In the genomic region with DNA sequence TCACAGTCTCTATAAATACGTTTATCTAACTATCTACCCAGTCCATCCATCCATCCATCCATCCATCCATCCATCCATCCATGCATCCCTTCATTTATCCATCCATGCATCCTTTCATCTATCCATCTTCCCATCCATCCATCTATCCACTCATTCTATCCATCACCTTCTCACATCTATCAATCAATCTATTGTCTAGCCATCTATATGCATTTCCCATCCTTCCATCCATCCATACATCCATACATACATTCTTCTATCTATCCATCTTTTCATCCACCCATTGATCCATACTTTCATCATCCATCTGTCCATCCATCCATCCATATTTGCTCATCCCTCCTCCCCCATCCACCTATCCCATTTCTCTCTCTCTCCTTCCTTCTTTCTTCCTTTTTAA, we compare ENCODE assay signal across 20 cellular contexts. TPM values are rescaled to one million over a fixed set of nuclear protein-coding genes. Genes with fewer than 3 reads are reported as not detected.
DNase-seq lines count a peak whose midpoint lies in the region; ATAC-seq, FAIRE-seq and TF ChIP-seq lines count a peak whose summit lies in the region.
"Had no signal": no experiment of that assay in that cellular context is flagged by ENCODE, and none has a peak within 500 bp of the region (broad histone marks: within the 10 kb centered on the region; RNA-seq: fewer than 3 reads in every experiment).

No MANE protein-coding gene starts in this region.

- H3K27me3 ChIP-seq in K562 (ENCODE audit: control insufficient read depth in 2 of 2, insufficient read depth in 2 of 2, low read length in 2 of 2) (peaks cover 11 to 34% of the 10 kb centered on the region in 2 experiments; a peak in 4 of 5 replicates), prostate gland (replicated peaks; ENCODE audit: insufficient read depth) (peaks cover 2% of the 10 kb centered on the region)
- H3K27me3 ChIP-seq: BLaER1 had no signal

- H3K4me1 ChIP-seq in HEK293 (ENCODE audit: control insufficient read depth, insufficient read depth, low read length) (no peaks in the 10 kb centered on the region), K562 (replicated peaks in 1 of 2; ENCODE audit: control insufficient read depth in 2 of 2, insufficient read depth in 2 of 2, low read length in 2 of 2) (no peaks in the 10 kb centered on the region; a peak in 1 of 5 replicates), prostate gland (replicated peaks) (no peaks in the 10 kb centered on the region)
- H3K4me1 ChIP-seq: BE2C, BLaER1 had no signal

- TF ChIP-seq POLR2A in K562 (conservative IDR thresholded peaks at IDR 0.05) (no peak), prostate gland (IDR thresholded peaks at IDR 0.05) (no peak)

- H3K4me2 ChIP-seq in K562 (ENCODE audit: insufficient read depth, low read length) = no peak overlapping the region
- H3K4me2 ChIP-seq: BLaER1 had no signal

- TF ChIP-seq CTCF in D721Med (IDR thresholded peaks at IDR 0.05; ENCODE audit: insufficient read depth, missing control alignments) = no peak
- no peak for TF ChIP-seq CTCF in HEK293 (tag by site-specific recombination; IDR thresholded peaks at IDR 0.05)
- TF ChIP-seq CTCF in K562 (IDR thresholded peaks at IDR 0.05 in 2 of 3, conservative IDR thresholded peaks at IDR 0.05 in 1 of 3; ENCODE audit: insufficient read depth in 2 of 3, low read depth in 1 of 3, low read length in 3 of 3) = no peak
- no peak for TF ChIP-seq CTCF in prostate gland (IDR thresholded peaks at IDR 0.05)

- no peaks in the 10 kb centered on the region for H3K9me3 ChIP-seq in HEK293 (ENCODE audit: control insufficient read depth, insufficient read depth, low read depth, low read length)
- no peaks in the 10 kb centered on the region for H3K9me3 ChIP-seq in K562 (replicated peaks; ENCODE audit: control insufficient read depth, insufficient read depth, low read depth, low read length)
- H3K9me3 ChIP-seq in prostate gland = no peaks in the 10 kb centered on the region
- H3K9me3 ChIP-seq: BE2C, BLaER1 had no signal

- H3K79me2 ChIP-seq in K562 (ENCODE audit: control insufficient read depth, insufficient read depth, low read length) = no peaks in the 10 kb centered on the region

- DNase-seq in D721Med (ENCODE audit: insufficient read length, low spot score) (no peak), K562 (ENCODE audit: extremely low read depth in 1 of 4, low spot score in 3 of 4) (no peak), prostate gland (ENCODE audit: low spot score) (no peak), sciatic nerve (ENCODE audit: low spot score) (no peak), NCI-H1436 treated with DMSO at 0.1 percent for 48 hours (lab: John Stamatoyannopoulos, UW) (no peak)
- DNase-seq: 8988T; ACHN; BE2C; C1 segment of cervical spinal cord; CD4-positive, alpha-beta memory T cell; CD4-positive, CD25-positive, alpha-beta regulatory T cell; CD8-positive, alpha-beta memory T cell; COR-L47; DMS79 treated with DMSO at 0.1 percent for 48 hours; GF-D8 had no signal

- H3K4me3 ChIP-seq in HEK293 (ENCODE audit: low read depth, low read length) (no peak overlapping the region), K562 (no peak overlapping the region), prostate gland (no peak overlapping the region)
- H3K4me3 ChIP-seq: BLaER1 had no signal

- WGBS in K562 (ENCODE audit: insufficient coverage, low coverage, missing lambda C conversion rate) = 0% methylated on average over 1 of the region's 1 CpG
- 89% methylated on average over 1 of the region's 1 CpG for WGBS in prostate gland

- no peak overlapping the region for H3K9ac ChIP-seq in K562 (ENCODE audit: insufficient read depth in 1 of 2, low read depth in 2 of 2, low read length in 2 of 2)
- H3K9ac ChIP-seq: BLaER1 had no signal

- in situ Hi-C loops in K562 (cut with MboI) = no loop called here

- no peak for TF ChIP-seq RAD21 in K562 (CRISPR knock-in tag; conservative IDR thresholded peaks at IDR 0.05 in 1 of 2, IDR thresholded peaks at IDR 0.05 in 1 of 2)

- H2AFZ ChIP-seq in K562 (ENCODE audit: low read depth, low read length) = no peak overlapping the region

- no peaks in the 10 kb centered on the region for H3K36me3 ChIP-seq in HEK293 (ENCODE audit: control insufficient read depth in 2 of 2, insufficient read depth in 1 of 2, low read length in 2 of 2)
- no peaks in the 10 kb centered on the region for H3K36me3 ChIP-seq in K562 (ENCODE audit: control insufficient read depth, insufficient read depth, low read length)
- no peaks in the 10 kb centered on the region for H3K36me3 ChIP-seq in prostate gland
- H3K36me3 ChIP-seq: BE2C, BLaER1 had no signal

- H4K20me1 ChIP-seq in K562 (replicated peaks; ENCODE audit: control insufficient read depth, insufficient read depth, low read length) = peaks cover 17% of the 10 kb centered on the region; the same call in 1 of the 2 replicates
- H4K20me1 ChIP-seq: BLaER1 had no signal

- intact Hi-C loops in K562 (cut with micrococcal nuclease) (no loop called here), prostate gland (cut with DNase I) (no loop called here), sciatic nerve (cut with DNase I) (no loop called here)

- POLR2A ChIA-PET in HEK293 (lab: Yijun Ruan, JAX) (no interaction called here), K562 (lab: Yijun Ruan, JAX) (no interaction called here)

- no TSS peak for BruUV-seq in K562 (replicated peaks; lab: Mats Ljungman, UMichigan)

- FAIRE-seq in D721Med (lab: Jason Lieb, UNC) = peak; percentile 51
- FAIRE-seq in K562 (lab: Jason Lieb, UNC) = no peak
- FAIRE-seq: A204.1, G401.6, GM12891 had no signal

- no peak overlapping the region for H3K27ac ChIP-seq in HEK293 (ENCODE audit: extremely low read depth, low read depth, low read length)
- H3K27ac ChIP-seq in K562 (ENCODE audit: extremely low read depth, low read depth, low read length) = no peak overlapping the region
- no peak overlapping the region for H3K27ac ChIP-seq in prostate gland
- H3K27ac ChIP-seq: BLaER1 had no signal

- ATAC-seq in K562 (no peak), sciatic nerve (no peak)

- CTCF ChIA-PET in HEK293 (lab: Yijun Ruan, JAX) = no interaction called here
- CTCF ChIA-PET in K562 (lab: Yijun Ruan, JAX; ENCODE audit: low intra/inter-chr PET ratio) = no interaction called here

- TF ChIP-seq EP300 in K562 (IDR thresholded peaks at IDR 0.05; ENCODE audit: low read length) = no peak

- H3K9me1 ChIP-seq in K562 (ENCODE audit: control insufficient read depth, insufficient read depth, low read length) = no peaks in the 10 kb centered on the region

TF ChIP-seq in HEK293, 187 proteins besides CTCF, POLR2A, EP300 and RAD21 (continues in another document):
- TF ChIP-seq ZNF549 (tag by site-specific recombination; IDR thresholded peaks at IDR 0.05) (no peak), ZNF658 (tag by site-specific recombination; IDR thresholded peaks at IDR 0.05) (no peak), TCF7L2 (IDR thresholded peaks at IDR 0.05; ENCODE audit: borderline replicate concordance, low read depth, low read length) (no peak), ZNF366 (tag by site-specific recombination; conservative IDR thresholded peaks at IDR 0.05) (peak; percentile 97)
- TF ChIP-seq, protein P1, sequence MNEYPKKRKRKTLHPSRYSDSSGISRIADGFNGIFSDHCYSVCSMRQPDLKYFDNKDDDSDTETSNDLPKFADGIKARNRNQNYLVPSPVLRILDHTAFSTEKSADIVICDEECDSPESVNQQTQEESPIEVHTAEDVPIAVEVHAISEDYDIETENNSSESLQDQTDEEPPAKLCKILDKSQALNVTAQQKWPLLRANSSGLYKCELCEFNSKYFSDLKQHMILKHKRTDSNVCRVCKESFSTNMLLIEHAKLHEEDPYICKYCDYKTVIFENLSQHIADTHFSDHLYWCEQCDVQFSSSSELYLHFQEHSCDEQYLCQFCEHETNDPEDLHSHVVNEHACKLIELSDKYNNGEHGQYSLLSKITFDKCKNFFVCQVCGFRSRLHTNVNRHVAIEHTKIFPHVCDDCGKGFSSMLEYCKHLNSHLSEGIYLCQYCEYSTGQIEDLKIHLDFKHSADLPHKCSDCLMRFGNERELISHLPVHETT (tag by site-specific recombination; IDR thresholded peaks at IDR 0.05) = no peak

TF ChIP-seq in K562, 482 proteins besides CTCF, POLR2A, EP300 and RAD21 (continues in another document):
- TF ChIP-seq BCOR (IDR thresholded peaks at IDR 0.05) = no peak

RNA-seq across cellular contexts. Expression of a gene that starts 51.6 kb away (rescaled TPM):
- 16.7 and 18.9 TPM in 2 replicates for total RNA-seq in K562 (2011; cell fraction: chromatin; rRNA removed; ENCODE audit: low replicate concordance)
- 11.3 and 14.2 TPM in 2 replicates for total RNA-seq in K562 (2011; cell fraction: nucleolus; rRNA removed)
- total RNA-seq in K562 (2011; cell fraction: nucleoplasm; rRNA removed) = 13.0 and 15.7 TPM in 2 replicates
- total RNA-seq in K562 (2014; rRNA removed) = 32.4 and 35.4 TPM in 2 replicates
- total RNA-seq in K562 (2014; rRNA removed; fragmentation: Illumina TruSeq; extraction: Trizol) = 39.5 TPM in 2 replicates
- total RNA-seq in K562 (2015; rRNA removed; fragmentation: Illumina TruSeq; extraction: Trizol) = 39.9 and 47.1 TPM in 2 replicates
- total RNA-seq in K562 (2021) = 48.6 and 55.1 TPM in 2 replicates
- 27.6 and 33.9 TPM in 2 replicates for polyA plus RNA-seq in K562 (2011; rRNA removed)
- 21.9 and 24.6 TPM in 2 replicates for polyA plus RNA-seq in K562 (2011; cell fraction: cytosol; rRNA removed)
- polyA plus RNA-seq in K562 (2011; cell fraction: nucleus; rRNA removed) = 16.0 and 18.0 TPM in 2 replicates
- 44.1 and 57.9 TPM in 2 replicates for polyA plus RNA-seq in K562 (2012)
- 44.2 and 51.7 TPM in 2 replicates for polyA plus RNA-seq in K562 (2014; fragmentation: Illumina TruSeq; extraction: Trizol)
- polyA plus RNA-seq in K562 (2014; fragmentation: Nextera tagmentation; extraction: Ambion mirVana) = 10 to 100 TPM; 43.6 to 85.6 TPM
- polyA plus RNA-seq in K562 (2014; rRNA removed) = 48.0 and 52.1 TPM in 2 replicates
- 36.7 and 41.5 TPM in 2 replicates for polyA minus RNA-seq in K562 (2011; rRNA and poly(A)+ RNA removed)
- polyA minus RNA-seq in K562 (2011; cell fraction: cytosol; rRNA and poly(A)+ RNA removed) = 21.9 and 23.6 TPM in 2 replicates
- 12.4 and 19.3 TPM in 2 replicates for polyA minus RNA-seq in K562 (2011; cell fraction: nucleus; rRNA and poly(A)+ RNA removed)
- 10 to 100 TPM; 29.9 to 61.0 TPM for total RNA-seq in prostate gland
- 41.3 TPM for total RNA-seq in sciatic nerve
